10 cellular contexts compared by ENCODE assay signal in genomic region chr3:42072930-42073329, GRCh38. TPM values are rescaled to one million over a fixed set of nuclear protein-coding genes. Genes with fewer than 3 reads are reported as not detected.
DNase-seq lines count a peak whose midpoint lies in the region; ATAC-seq, FAIRE-seq and TF ChIP-seq lines count a peak whose summit lies in the region.
"Had no signal": no experiment of that assay in that cellular context is flagged by ENCODE, and none has a peak within 500 bp of the region (broad histone marks: within the 10 kb centered on the region; RNA-seq: fewer than 3 reads in every experiment).

No MANE protein-coding gene starts in this region.

- H3K36me3 ChIP-seq in adrenal gland (replicated peaks in 1 of 2): no peaks in the 10 kb centered on the region
- no peaks in the 10 kb centered on the region; a peak in 2 of 5 replicates for H3K36me3 ChIP-seq in HepG2 (replicated peaks in 1 of 2; ENCODE audit: control insufficient read depth in 1 of 2, insufficient read depth in 2 of 2, low read length in 2 of 2)

- no peak overlapping the region for H3K4me2 ChIP-seq in HepG2 (ENCODE audit: low read depth, low read length)

- H3K4me1 ChIP-seq in adrenal gland (replicated peaks in 1 of 2) (peaks cover 30 to 48% of the 10 kb centered on the region in 2 donors), HepG2 (ENCODE audit: insufficient read depth, low read length) (peaks cover 55% of the 10 kb centered on the region)

- peaks cover 15 to 34% of the 10 kb centered on the region in 2 donors for H3K36me3 Mint-ChIP-seq in stimulated activated naive B cell treated with anti-CD40 and anti-IgM and Interleukin-4, amounts not matched to agents 10 μg/mL and 1 μg/mL and 100 μg/mL, for 72 hours

- no peak overlapping the region for H2AFZ ChIP-seq in HepG2 (ENCODE audit: low read length)

- FAIRE-seq in HepG2 (lab: Jason Lieb, UNC): no peak

- ATAC-seq in HepG2 (no peak), GM21423 (IDR thresholded peaks at IDR 0.05; ENCODE audit: unreplicated experiment) (no peak), GM21367 (IDR thresholded peaks at IDR 0.05; ENCODE audit: unreplicated experiment) (no peak), HG02840 (IDR thresholded peaks at IDR 0.05; ENCODE audit: low FRiP score, unreplicated experiment) (no peak), HG02798 (IDR thresholded peaks at IDR 0.05; ENCODE audit: poor library complexity, unreplicated experiment) (no peak)
- ATAC-seq in stimulated activated naive B cell treated with anti-CD40 and anti-IgM and Interleukin-4, amounts not matched to agents 10 μg/mL and 1 μg/mL and 100 μg/mL, for 72 hours (replicated peaks): peak in 1 of 2 donors; percentile 34

- H4K20me1 ChIP-seq in HepG2 (ENCODE audit: insufficient read depth, low read length): no peaks in the 10 kb centered on the region; the same call in 1 of the 2 replicates

- H3K4me3 Mint-ChIP-seq in stimulated activated naive B cell treated with anti-CD40 and anti-IgM and Interleukin-4, amounts not matched to agents 10 μg/mL and 1 μg/mL and 100 μg/mL, for 72 hours: peak overlapping the region; percentile 75 to 77

- H3K27ac Mint-ChIP-seq in stimulated activated naive B cell treated with anti-CD40 and anti-IgM and Interleukin-4, amounts not matched to agents 10 μg/mL and 1 μg/mL and 100 μg/mL, for 72 hours: peak overlapping the region; percentile 79

- CTCF ChIA-PET in HepG2 (lab: Yijun Ruan, JAX; ENCODE audit: low intra/inter-chr PET ratio, low total read pairs): no interaction called here

- 10 to 16% (median 12%) methylated on average over 8 of the region's 8 CpGs for whole genome bisulfite sequencing in adrenal gland, 4 donors
- 86% methylated on average over 8 of the region's 8 CpGs for WGBS in HepG2 (ENCODE audit: low lambda C conversion rate)

- no peak for TF ChIP-seq EP300 in HepG2 (IDR thresholded peaks at IDR 0.05; ENCODE audit: low read depth in 2 of 2, low read length in 2 of 2)
- no peak for TF ChIP-seq EP300 in HepG2 (CRISPR knock-in tag; IDR thresholded peaks at IDR 0.05; ENCODE audit: borderline replicate concordance)

- in situ Hi-C loops in HepG2 (cut with HindIII; ENCODE audit: extremely low pct_ligation_motif_present, low pct_unique_long_range_greater_than_20kb): no loop called here

- TF ChIP-seq POLR2A in adrenal gland (IDR thresholded peaks at IDR 0.05) (no peak), HepG2 (IDR thresholded peaks at IDR 0.05; ENCODE audit: insufficient read depth in 1 of 2, low read depth in 2 of 2, low read length in 2 of 2) (no peak)

- H3K27me3 Mint-ChIP-seq in stimulated activated naive B cell treated with anti-CD40 and anti-IgM and Interleukin-4, amounts not matched to agents 10 μg/mL and 1 μg/mL and 100 μg/mL, for 72 hours: no peaks in the 10 kb centered on the region

- DNase-seq in HL-60 (ENCODE audit: low read depth in 1 of 2, low spot score in 1 of 2) (no peak), adrenal gland (peak in 2 of 7 donors; percentile 24 to 58), HepG2 (ENCODE audit: low spot score) (no peak)
- DNase-seq in stimulated activated naive B cell treated with anti-CD40 and anti-IgM and Interleukin-4, amounts not matched to agents 10 μg/mL and 1 μg/mL and 100 μg/mL, for 72 hours: no peak
- DNase-seq: DND-41; stimulated activated CD4-positive, alpha-beta T cell treated with anti-CD3 and anti-CD28 coated beads, Interleukin-12 subunit alpha, Interleukin-12 subunit beta, amount 100 ng/mL, for 4 hours had no signal

- TF ChIP-seq RAD21 in HepG2 (CRISPR knock-in tag; IDR thresholded peaks at IDR 0.05): no peak

- 0 out of 2 replicates have a peak overlapping the region, but pooled peaks have one; percentile 14 for H3K9ac ChIP-seq in HepG2 (ENCODE audit: insufficient read depth, low read depth, low read length)

- no TSS peak for BruUV-seq in HepG2 (replicated peaks; lab: Mats Ljungman, UMichigan)

- H3K4me1 Mint-ChIP-seq in stimulated activated naive B cell treated with anti-CD40 and anti-IgM and Interleukin-4, amounts not matched to agents 10 μg/mL and 1 μg/mL and 100 μg/mL, for 72 hours: peaks cover 54 to 79% of the 10 kb centered on the region in 2 donors

- H3K27me3 ChIP-seq in HL-60 (ENCODE audit: insufficient read depth, poor library complexity, severe bottlenecking) (no peaks in the 10 kb centered on the region), adrenal gland (no peaks in the 10 kb centered on the region), HepG2 (ENCODE audit: control insufficient read depth in 1 of 2, insufficient read depth in 2 of 2, low read length in 2 of 2) (no peaks in the 10 kb centered on the region)

- H3K79me2 ChIP-seq in HepG2 (ENCODE audit: insufficient read depth, low read length): peaks cover 52% of the 10 kb centered on the region

- H3K4me3 ChIP-seq in HL-60 (replicated peaks; ENCODE audit: insufficient read depth, low read length): no peak overlapping the region
- H3K4me3 ChIP-seq in adrenal gland: peak overlapping the region in 1 of 4 donors; percentile 17
- no peak overlapping the region for H3K4me3 ChIP-seq in HepG2 (replicated peaks in 1 of 3; ENCODE audit: insufficient read depth in 1 of 3, low read depth in 2 of 3, low read length in 3 of 3)

- POLR2A ChIA-PET in HepG2 (lab: Yijun Ruan, JAX): no interaction called here

- peak overlapping the region; percentile 20; the same call in 1 of the 2 replicates for H3K27ac ChIP-seq in HL-60 (replicated peaks)
- peak overlapping the region in 4 of 5 donors; percentile 78 to 92 (median 90) for H3K27ac ChIP-seq in adrenal gland
- H3K27ac ChIP-seq in HepG2 (ENCODE audit: extremely low read length, insufficient read depth, low read length): no peak overlapping the region

- no peak for TF ChIP-seq CTCF in HL-60 (IDR thresholded peaks at IDR 0.05; ENCODE audit: insufficient read depth, low read length)
- no peak for TF ChIP-seq CTCF in adrenal gland (IDR thresholded peaks at IDR 0.05)
- TF ChIP-seq CTCF in HepG2 (CRISPR knock-in tag; IDR thresholded peaks at IDR 0.05): no peak

- H3K9me3 ChIP-seq in adrenal gland (replicated peaks in 1 of 3) (no peaks in the 10 kb centered on the region), HepG2 (ENCODE audit: low read length) (no peaks in the 10 kb centered on the region)

- H3K9me3 Mint-ChIP-seq in stimulated activated naive B cell treated with anti-CD40 and anti-IgM and Interleukin-4, amounts not matched to agents 10 μg/mL and 1 μg/mL and 100 μg/mL, for 72 hours: peaks cover 0 to 2% of the 10 kb centered on the region in 2 donors

- intact Hi-C loops in adrenal gland (cut with DNase I): no loop called here
- intact Hi-C loops in HepG2 (cut with micrococcal nuclease; ENCODE audit: unreplicated experiment): no loop called here

TF ChIP-seq in HepG2, 621 proteins besides CTCF, POLR2A, EP300 and RAD21 (continues in another document):
- TF ChIP-seq ZSCAN12 (CRISPR knock-in tag; IDR thresholded peaks at IDR 0.05) (no peak), HOMEZ (CRISPR knock-in tag; IDR thresholded peaks at IDR 0.05; ENCODE audit: low read depth) (no peak), ATF7 (IDR thresholded peaks at IDR 0.05) (no peak), ATF7 (CRISPR knock-in tag; IDR thresholded peaks at IDR 0.05) (no peak)

RNA-seq across cellular contexts. Expression of gene TRAK1, which starts 18.2 kb away (rescaled TPM):
- total RNA-seq in adrenal gland (10 to 100 TPM; 24.6 to 38.1 (median 28.8) TPM), HepG2 (2016; rRNA removed; fragmentation: Illumina TruSeq; extraction: Trizol) (20.5 and 22.8 TPM in 2 replicates)
- polyA plus RNA-seq in adrenal gland (10 to 100 TPM; 13.1 to 20.1 (median 18.7) TPM), HepG2 (2011; rRNA removed) (40.8 and 46.6 TPM in 2 replicates)
- total RNA-seq in HepG2 (2016; cell fraction: cytosol; rRNA removed; fragmentation: Illumina TruSeq; extraction: Trizol; ENCODE audit: low read depth): 7.0 and 7.4 TPM in 2 replicates
- 18.0 and 21.4 TPM in 2 replicates for total RNA-seq in HepG2 (2016; cell fraction: insoluble cytoplasmic fraction; rRNA removed; fragmentation: Illumina TruSeq; extraction: Trizol)
- total RNA-seq in HepG2 (2016; cell fraction: membrane; rRNA removed; fragmentation: Illumina TruSeq; extraction: Trizol): 20.7 and 21.5 TPM in 2 replicates
- total RNA-seq in HepG2 (2016; cell fraction: nucleus; rRNA removed; fragmentation: Illumina TruSeq; extraction: Trizol): 26.3 and 30.0 TPM in 2 replicates
- 29.8 and 35.8 TPM in 2 replicates for polyA plus RNA-seq in HepG2 (2011; cell fraction: cytosol; rRNA removed)
- 63.9 and 75.8 TPM in 2 replicates for polyA plus RNA-seq in HepG2 (2011; cell fraction: nucleus; rRNA removed)
- 21.6 and 24.2 TPM in 2 replicates for polyA plus RNA-seq in HepG2 (2012)
- 3.6 and 5.4 TPM in 2 replicates for polyA plus RNA-seq in HepG2 (2016; cell fraction: cytosol; fragmentation: Illumina TruSeq; extraction: Trizol; ENCODE audit: low read depth)
- polyA plus RNA-seq in HepG2 (2016; cell fraction: insoluble cytoplasmic fraction; fragmentation: Illumina TruSeq; extraction: Trizol; ENCODE audit: low read depth): 16.6 and 20.2 TPM in 2 replicates
- 11.6 and 12.7 TPM in 2 replicates for polyA plus RNA-seq in HepG2 (2016; cell fraction: membrane; fragmentation: Illumina TruSeq; extraction: Trizol; ENCODE audit: low read depth)
- 39.7 and 45.7 TPM in 2 replicates for polyA plus RNA-seq in HepG2 (2016; cell fraction: nucleus; fragmentation: Illumina TruSeq; extraction: Trizol; ENCODE audit: insufficient read depth, low read depth)
- 22.1 and 65.6 TPM in 2 replicates for polyA minus RNA-seq in HepG2 (2011; rRNA and poly(A)+ RNA removed; ENCODE audit: low replicate concordance)
- polyA minus RNA-seq in HepG2 (2011; cell fraction: cytosol; rRNA and poly(A)+ RNA removed): 39.4 and 40.2 TPM in 2 replicates
- 71.6 and 79.1 TPM in 2 replicates for polyA minus RNA-seq in HepG2 (2011; cell fraction: nucleus; rRNA and poly(A)+ RNA removed)
